ENCODE assay signal across 30 cellular contexts in genomic region chr9:92528537-92528851, GRCh38. TPM values are rescaled to one million over a fixed set of nuclear protein-coding genes. Genes with fewer than 3 reads are reported as not detected.
"Had no signal": no experiment of that assay in that cellular context is flagged by ENCODE, and none has a peak within 500 bp of the region (broad histone marks: within the 10 kb centered on the region; RNA-seq: fewer than 3 reads in every experiment).

No MANE protein-coding gene starts in this region.

- H3K4me1 Mint-ChIP-seq: activated naive CD8-positive, alpha-beta T cell treated with anti-CD3 and anti-CD28 coated beads for 36 hours; brain; immature natural killer cell; stimulated activated naive B cell treated with anti-CD40 and anti-IgM and Interleukin-4, amounts not matched to agents 10 μg/mL and 1 μg/mL and 100 μg/mL, for 72 hours; T-helper 17 cell had no signal

- H3K4me3 Mint-ChIP-seq: activated naive CD4-positive, alpha-beta T cell treated with anti-CD3 and anti-CD28 coated beads for 36 hours; activated naive CD8-positive, alpha-beta T cell treated with anti-CD3 and anti-CD28 coated beads for 36 hours; brain; effector memory CD8-positive, alpha-beta T cell; immature natural killer cell; stimulated activated naive B cell treated with anti-CD40 and anti-IgM and Interleukin-4, amounts not matched to agents 10 μg/mL and 1 μg/mL and 100 μg/mL, for 72 hours; T-helper 17 cell had no signal

- DNase-seq: activated CD4-positive, alpha-beta T cell treated with anti-CD3 and anti-CD28 coated beads for 48 hours; activated CD4-positive, alpha-beta T cell treated with anti-CD3 and anti-CD28 coated beads, Interleukin-2, amount 50 U/mL, for 48 hours; activated CD8-positive, alpha-beta memory T cell treated with anti-CD3 and anti-CD28 coated beads for 24 hours; activated effector memory CD4-positive, alpha-beta T cell treated with Interleukin-2 at 50 U/mL for 16 hours; activated naive CD4-positive, alpha-beta T cell treated with anti-CD3 and anti-CD28 coated beads for 36 hours; activated naive CD8-positive, alpha-beta T cell treated with anti-CD3 and anti-CD28 coated beads for 36 hours; adrenal gland; aorta; cortex of kidney; effector memory CD8-positive, alpha-beta T cell; erythroblast; gastrocnemius medialis; glutamatergic neuron; hippocampal formation; immature natural killer cell; kidney glomerular epithelial cell; left lung; mammary epithelial cell; pancreas; psoas muscle; stimulated activated CD4-positive, alpha-beta T cell treated with anti-CD3 and anti-CD28 coated beads, Interleukin-15, amount 100 ng/mL, for 24 hours; stimulated activated CD4-positive, alpha-beta T cell treated with anti-CD3 and anti-CD28 coated beads, Interleukin-2, amount 100 ng/mL, for 24 hours; stimulated activated naive B cell treated with anti-CD40 and anti-IgM and Interleukin-4, amounts not matched to agents 10 μg/mL and 1 μg/mL and 100 μg/mL, for 72 hours; stomach; T-helper 17 cell; T1000; WERI-Rb-1 had no signal

- H3K27me3 Mint-ChIP-seq: activated naive CD8-positive, alpha-beta T cell treated with anti-CD3 and anti-CD28 coated beads for 36 hours; brain; effector memory CD8-positive, alpha-beta T cell; stimulated activated naive B cell treated with anti-CD40 and anti-IgM and Interleukin-4, amounts not matched to agents 10 μg/mL and 1 μg/mL and 100 μg/mL, for 72 hours; T-helper 17 cell had no signal

- ATAC-seq: activated CD4-positive, CD25-positive, alpha-beta regulatory T cell treated with anti-CD3 and anti-CD28 coated beads, Interleukin-2, amount 50 U/mL, for 24 hours; effector memory CD8-positive, alpha-beta T cell; gastrocnemius medialis; left lung; pancreas; psoas muscle; stimulated activated naive B cell treated with anti-CD40 and anti-IgM and Interleukin-4, amounts not matched to agents 10 μg/mL and 1 μg/mL and 100 μg/mL, for 72 hours; T-helper 17 cell had no signal

- H3K27ac Mint-ChIP-seq: activated naive CD4-positive, alpha-beta T cell treated with anti-CD3 and anti-CD28 coated beads for 36 hours; activated naive CD8-positive, alpha-beta T cell treated with anti-CD3 and anti-CD28 coated beads for 36 hours; brain; immature natural killer cell; stimulated activated naive B cell treated with anti-CD40 and anti-IgM and Interleukin-4, amounts not matched to agents 10 μg/mL and 1 μg/mL and 100 μg/mL, for 72 hours; T-helper 17 cell had no signal

- H3K9me3 Mint-ChIP-seq: effector memory CD8-positive, alpha-beta T cell had no signal

RNA-seq across cellular contexts. Expression of gene ECM2, which starts 7.3 kb away (rescaled TPM):
- total RNA-seq: activated naive CD4-positive, alpha-beta T cell treated with anti-CD3 and anti-CD28 coated beads for 36 hours; activated naive CD8-positive, alpha-beta T cell treated with anti-CD3 and anti-CD28 coated beads for 36 hours; cardiac muscle cell; T-helper 17 cell had no signal

RNA-seq across cellular contexts. Expression of gene ASPN, which starts 46.2 kb away (rescaled TPM):
- total RNA-seq: activated naive CD4-positive, alpha-beta T cell treated with anti-CD3 and anti-CD28 coated beads for 36 hours; activated naive CD8-positive, alpha-beta T cell treated with anti-CD3 and anti-CD28 coated beads for 36 hours; cardiac muscle cell; T-helper 17 cell had no signal
